ENCODE assay signal across 18 cellular contexts in the genomic region with DNA sequence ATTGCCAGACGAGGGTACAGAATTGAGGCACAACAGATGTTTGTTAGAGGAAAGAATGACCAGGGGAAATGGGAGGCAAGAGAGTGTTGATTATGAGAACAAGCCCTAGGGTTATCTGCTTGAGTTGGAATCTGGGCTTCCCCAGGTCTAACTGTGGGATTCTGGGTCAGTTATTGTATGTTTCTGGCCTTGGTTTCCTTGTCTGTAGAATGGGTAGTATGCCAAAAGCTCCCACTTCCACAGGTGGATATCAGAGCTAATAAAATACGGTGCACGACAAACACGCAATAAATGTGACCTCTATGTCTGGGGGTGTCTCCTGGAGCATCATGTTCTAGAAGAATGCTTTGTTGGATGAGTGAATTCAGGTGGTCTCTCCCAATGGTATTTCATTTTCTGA. TPM values are rescaled to one million over a fixed set of nuclear protein-coding genes. Genes with fewer than 3 reads are reported as not detected.
"Had no signal": no experiment of that assay in that cellular context is flagged by ENCODE, and none has a peak within 500 bp of the region (broad histone marks: within the 10 kb centered on the region; RNA-seq: fewer than 3 reads in every experiment).

No MANE protein-coding gene starts in this region.

- ATAC-seq: activated naive CD4-positive, alpha-beta T cell treated with anti-CD3 and anti-CD28 coated beads, Interleukin-2, amount 50 U/mL, for 72 hours; gastroesophageal sphincter; left cardiac atrium; WTC11 had no signal

- H3K4me1 ChIP-seq: gastroesophageal sphincter, spleen had no signal

- H3K4me3 ChIP-seq: dorsolateral prefrontal cortex, esophagus squamous epithelium, gastroesophageal sphincter, spleen had no signal

- H3K36me3 ChIP-seq: esophagus squamous epithelium, gastroesophageal sphincter, spleen had no signal

- H3K9me3 ChIP-seq: esophagus squamous epithelium, gastroesophageal sphincter had no signal

- H3K27ac ChIP-seq: dorsolateral prefrontal cortex, esophagus squamous epithelium, gastroesophageal sphincter, spleen had no signal

- DNase-seq: activated gamma-delta T cell treated with Interleukin-2 at 50 U/mL for 16 hours; activated T-cell treated with anti-CD3 and anti-CD28 coated beads, Interleukin-2, amount 50 U/mL, for 1 hour; aorta; central memory CD4-positive, alpha-beta T cell; dorsolateral prefrontal cortex; esophagus squamous epithelium; head of caudate nucleus; islet precursor cell; left cardiac atrium; spleen; stimulated activated CD4-positive, alpha-beta T cell treated with anti-CD3 and anti-CD28 coated beads, Interleukin-4, amount 100 ng/mL, for 1 hour; stimulated activated naive CD4-positive, alpha-beta T cell; T-helper 9 cell had no signal

RNA-seq across cellular contexts. Expression of a gene that starts 0.5 kb away (rescaled TPM):
- total RNA-seq: activated naive CD4-positive, alpha-beta T cell treated with anti-CD3 and anti-CD28 coated beads, Interleukin-2, amount 50 U/mL, for 72 hours; myocyte; T-helper 1 cell treated with Interleukin-12 subunit alpha and Interleukin-12 subunit beta and Interleukin-4 antibody, amounts not matched to agents 30 ng/mL and 1 ng/mL, for 36 hours had no signal
